13 cellular contexts compared by ENCODE assay signal in genomic region chr18:10353791-10354190, GRCh38.
DNase-seq lines count a peak whose midpoint lies in the region; ATAC-seq and TF ChIP-seq lines count a peak whose summit lies in the region.
"Had no signal": no experiment of that assay in that cellular context is flagged by ENCODE, and none has a peak within 500 bp of the region (broad histone marks: within the 10 kb centered on the region; RNA-seq: fewer than 3 reads in every experiment).

No MANE protein-coding gene starts in this region.

- H3K27me3 ChIP-seq in skeletal muscle satellite cell (ENCODE audit: control insufficient read depth, insufficient read depth, low read length) (no peaks in the 10 kb centered on the region), WERI-Rb-1 (ENCODE audit: insufficient read depth, low read depth, severe bottlenecking) (no peaks in the 10 kb centered on the region)

- H3K9me3 Mint-ChIP-seq in stimulated activated effector memory CD8-positive, alpha-beta T cell treated with anti-CD3 and anti-CD28 coated beads, Interleukin-12 subunit alpha, Interleukin-12 subunit beta, amount 100 ng/mL, for 72 hours = peaks cover 15% of the 10 kb centered on the region

- H3K27ac Mint-ChIP-seq in stimulated activated effector memory CD8-positive, alpha-beta T cell treated with anti-CD3 and anti-CD28 coated beads, Interleukin-12 subunit alpha, Interleukin-12 subunit beta, amount 100 ng/mL, for 72 hours = no peak overlapping the region
- H3K27ac Mint-ChIP-seq: activated naive CD8-positive, alpha-beta T cell treated with anti-CD3 and anti-CD28 coated beads, Interleukin-2, amount 10 ng/mL, durations not matched to agents 7 days and 5 days had no signal

- H3K4me3 Mint-ChIP-seq in stimulated activated effector memory CD8-positive, alpha-beta T cell treated with anti-CD3 and anti-CD28 coated beads, Interleukin-12 subunit alpha, Interleukin-12 subunit beta, amount 100 ng/mL, for 72 hours = no peak overlapping the region
- H3K4me3 Mint-ChIP-seq: activated naive CD8-positive, alpha-beta T cell treated with anti-CD3 and anti-CD28 coated beads, Interleukin-2, amount 10 ng/mL, durations not matched to agents 7 days and 5 days had no signal

- no peak for TF ChIP-seq CTCF in WERI-Rb-1 (IDR thresholded peaks at IDR 0.05; ENCODE audit: low read depth, low read length)

- H3K9ac ChIP-seq in skeletal muscle satellite cell (ENCODE audit: low read depth, low read length) = peak overlapping the region; percentile 2

- H3K4me3 ChIP-seq in skeletal muscle satellite cell (ENCODE audit: low read length) (no peak overlapping the region), WERI-Rb-1 (ENCODE audit: low read depth, low read length) (no peak overlapping the region)
- H3K4me3 ChIP-seq: PC-9 had no signal

- H3K27ac ChIP-seq in angular gyrus (ENCODE audit: low read depth, low read length) (peak overlapping the region; percentile 5), WERI-Rb-1 (no peak overlapping the region)
- H3K27ac ChIP-seq: PC-9 had no signal

- H3K36me3 Mint-ChIP-seq in stimulated activated effector memory CD8-positive, alpha-beta T cell treated with anti-CD3 and anti-CD28 coated beads, Interleukin-12 subunit alpha, Interleukin-12 subunit beta, amount 100 ng/mL, for 72 hours = no peaks in the 10 kb centered on the region
- H3K36me3 Mint-ChIP-seq: activated naive CD8-positive, alpha-beta T cell treated with anti-CD3 and anti-CD28 coated beads, Interleukin-2, amount 10 ng/mL, durations not matched to agents 7 days and 5 days had no signal

- peak; percentile 26 for DNase-seq in ELR (ENCODE audit: low read depth)
- peak; percentile 81 for DNase-seq in foreskin melanocyte
- DNase-seq in WERI-Rb-1 = no peak
- DNase-seq in stimulated activated effector memory CD8-positive, alpha-beta T cell treated with anti-CD3 and anti-CD28 coated beads, Interleukin-12 subunit alpha, Interleukin-12 subunit beta, amount 100 ng/mL, for 72 hours (ENCODE audit: low spot score in 2 of 2) = no peak
- DNase-seq: activated CD4-positive, CD25-positive, alpha-beta regulatory T cell treated with anti-CD3 and anti-CD28 coated beads, Interleukin-2, amount 50 U/mL, for 72 hours; activated naive CD8-positive, alpha-beta T cell treated with anti-CD3 and anti-CD28 coated beads, Interleukin-2, amount 10 ng/mL, durations not matched to agents 7 days and 5 days; GF-D8; occipital lobe had no signal

- H3K9me3 ChIP-seq in skeletal muscle satellite cell (replicated peaks; ENCODE audit: low read length) (no peaks in the 10 kb centered on the region), WERI-Rb-1 (ENCODE audit: severe bottlenecking) (no peaks in the 10 kb centered on the region)

- H3K4me1 ChIP-seq in skeletal muscle satellite cell (ENCODE audit: control insufficient read depth, insufficient read depth, low read length) = peaks cover 15% of the 10 kb centered on the region

- ATAC-seq in stimulated activated effector memory CD8-positive, alpha-beta T cell treated with anti-CD3 and anti-CD28 coated beads, Interleukin-12 subunit alpha, Interleukin-12 subunit beta, amount 100 ng/mL, for 72 hours = no peak
- ATAC-seq in GM21526 (IDR thresholded peaks at IDR 0.05; ENCODE audit: low FRiP score, unreplicated experiment) = no peak
- ATAC-seq in HG03378 (IDR thresholded peaks at IDR 0.05; ENCODE audit: unreplicated experiment) = no peak

- no peaks in the 10 kb centered on the region for H3K4me1 Mint-ChIP-seq in stimulated activated effector memory CD8-positive, alpha-beta T cell treated with anti-CD3 and anti-CD28 coated beads, Interleukin-12 subunit alpha, Interleukin-12 subunit beta, amount 100 ng/mL, for 72 hours
- H3K4me1 Mint-ChIP-seq: activated naive CD8-positive, alpha-beta T cell treated with anti-CD3 and anti-CD28 coated beads, Interleukin-2, amount 10 ng/mL, durations not matched to agents 7 days and 5 days had no signal

- H3K36me3 ChIP-seq in skeletal muscle satellite cell (ENCODE audit: insufficient read depth, low read length) (no peaks in the 10 kb centered on the region), WERI-Rb-1 (no peaks in the 10 kb centered on the region)

- peak overlapping the region; percentile 52 for H3K4me2 ChIP-seq in skeletal muscle satellite cell (ENCODE audit: low read length)
- H3K4me2 ChIP-seq: PC-9 had no signal

Comparison
In these comparisons a context has a peak if more than half of its experiments do, and no peak if none do; other contexts are left out.
1. DNase-seq: peak in ELR (single experiment) and foreskin melanocyte (single experiment); none in WERI-Rb-1 (single experiment) and stimulated activated effector memory CD8-positive, alpha-beta T cell treated with anti-CD3 and anti-CD28 coated beads, Interleukin-12 subunit alpha, Interleukin-12 subunit beta, amount 100 ng/mL, for 72 hours (0 of 2).